1 cellular context compared by ENCODE assay signal in the genomic region with DNA sequence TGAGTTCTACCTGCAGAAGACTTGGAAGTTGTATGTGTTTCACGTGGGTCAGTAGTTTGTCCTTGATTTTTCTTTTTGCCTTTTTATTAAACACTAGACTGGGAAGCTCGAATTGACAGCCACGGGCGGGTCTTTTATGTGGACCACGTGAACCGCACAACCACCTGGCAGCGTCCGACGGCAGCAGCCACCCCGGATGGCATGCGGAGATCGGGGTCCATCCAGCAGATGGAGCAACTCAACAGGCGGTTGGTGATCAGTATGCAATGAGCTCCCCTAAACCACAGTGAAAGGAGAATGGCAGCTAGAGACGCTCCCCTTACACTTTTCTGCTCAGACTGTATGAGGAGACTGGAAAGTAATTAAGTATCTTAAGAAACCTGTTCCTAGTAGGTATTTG.
TF ChIP-seq lines count a peak whose summit lies in the region.

No MANE protein-coding gene starts in this region.

TF ChIP-seq in GM23338, 12 proteins besides CTCF, POLR2A, EP300 and RAD21:
- TF ChIP-seq POLR2AphosphoS5 (IDR thresholded peaks at IDR 0.05; ENCODE audit: low read depth), result no peak
- no peak for TF ChIP-seq ZNF331 (CRISPR knock-in tag; IDR thresholded peaks at IDR 0.05; ENCODE audit: low read depth)
- TF ChIP-seq ZNF114 (CRISPR knock-in tag; IDR thresholded peaks at IDR 0.05), result no peak
- TF ChIP-seq, protein P1, sequence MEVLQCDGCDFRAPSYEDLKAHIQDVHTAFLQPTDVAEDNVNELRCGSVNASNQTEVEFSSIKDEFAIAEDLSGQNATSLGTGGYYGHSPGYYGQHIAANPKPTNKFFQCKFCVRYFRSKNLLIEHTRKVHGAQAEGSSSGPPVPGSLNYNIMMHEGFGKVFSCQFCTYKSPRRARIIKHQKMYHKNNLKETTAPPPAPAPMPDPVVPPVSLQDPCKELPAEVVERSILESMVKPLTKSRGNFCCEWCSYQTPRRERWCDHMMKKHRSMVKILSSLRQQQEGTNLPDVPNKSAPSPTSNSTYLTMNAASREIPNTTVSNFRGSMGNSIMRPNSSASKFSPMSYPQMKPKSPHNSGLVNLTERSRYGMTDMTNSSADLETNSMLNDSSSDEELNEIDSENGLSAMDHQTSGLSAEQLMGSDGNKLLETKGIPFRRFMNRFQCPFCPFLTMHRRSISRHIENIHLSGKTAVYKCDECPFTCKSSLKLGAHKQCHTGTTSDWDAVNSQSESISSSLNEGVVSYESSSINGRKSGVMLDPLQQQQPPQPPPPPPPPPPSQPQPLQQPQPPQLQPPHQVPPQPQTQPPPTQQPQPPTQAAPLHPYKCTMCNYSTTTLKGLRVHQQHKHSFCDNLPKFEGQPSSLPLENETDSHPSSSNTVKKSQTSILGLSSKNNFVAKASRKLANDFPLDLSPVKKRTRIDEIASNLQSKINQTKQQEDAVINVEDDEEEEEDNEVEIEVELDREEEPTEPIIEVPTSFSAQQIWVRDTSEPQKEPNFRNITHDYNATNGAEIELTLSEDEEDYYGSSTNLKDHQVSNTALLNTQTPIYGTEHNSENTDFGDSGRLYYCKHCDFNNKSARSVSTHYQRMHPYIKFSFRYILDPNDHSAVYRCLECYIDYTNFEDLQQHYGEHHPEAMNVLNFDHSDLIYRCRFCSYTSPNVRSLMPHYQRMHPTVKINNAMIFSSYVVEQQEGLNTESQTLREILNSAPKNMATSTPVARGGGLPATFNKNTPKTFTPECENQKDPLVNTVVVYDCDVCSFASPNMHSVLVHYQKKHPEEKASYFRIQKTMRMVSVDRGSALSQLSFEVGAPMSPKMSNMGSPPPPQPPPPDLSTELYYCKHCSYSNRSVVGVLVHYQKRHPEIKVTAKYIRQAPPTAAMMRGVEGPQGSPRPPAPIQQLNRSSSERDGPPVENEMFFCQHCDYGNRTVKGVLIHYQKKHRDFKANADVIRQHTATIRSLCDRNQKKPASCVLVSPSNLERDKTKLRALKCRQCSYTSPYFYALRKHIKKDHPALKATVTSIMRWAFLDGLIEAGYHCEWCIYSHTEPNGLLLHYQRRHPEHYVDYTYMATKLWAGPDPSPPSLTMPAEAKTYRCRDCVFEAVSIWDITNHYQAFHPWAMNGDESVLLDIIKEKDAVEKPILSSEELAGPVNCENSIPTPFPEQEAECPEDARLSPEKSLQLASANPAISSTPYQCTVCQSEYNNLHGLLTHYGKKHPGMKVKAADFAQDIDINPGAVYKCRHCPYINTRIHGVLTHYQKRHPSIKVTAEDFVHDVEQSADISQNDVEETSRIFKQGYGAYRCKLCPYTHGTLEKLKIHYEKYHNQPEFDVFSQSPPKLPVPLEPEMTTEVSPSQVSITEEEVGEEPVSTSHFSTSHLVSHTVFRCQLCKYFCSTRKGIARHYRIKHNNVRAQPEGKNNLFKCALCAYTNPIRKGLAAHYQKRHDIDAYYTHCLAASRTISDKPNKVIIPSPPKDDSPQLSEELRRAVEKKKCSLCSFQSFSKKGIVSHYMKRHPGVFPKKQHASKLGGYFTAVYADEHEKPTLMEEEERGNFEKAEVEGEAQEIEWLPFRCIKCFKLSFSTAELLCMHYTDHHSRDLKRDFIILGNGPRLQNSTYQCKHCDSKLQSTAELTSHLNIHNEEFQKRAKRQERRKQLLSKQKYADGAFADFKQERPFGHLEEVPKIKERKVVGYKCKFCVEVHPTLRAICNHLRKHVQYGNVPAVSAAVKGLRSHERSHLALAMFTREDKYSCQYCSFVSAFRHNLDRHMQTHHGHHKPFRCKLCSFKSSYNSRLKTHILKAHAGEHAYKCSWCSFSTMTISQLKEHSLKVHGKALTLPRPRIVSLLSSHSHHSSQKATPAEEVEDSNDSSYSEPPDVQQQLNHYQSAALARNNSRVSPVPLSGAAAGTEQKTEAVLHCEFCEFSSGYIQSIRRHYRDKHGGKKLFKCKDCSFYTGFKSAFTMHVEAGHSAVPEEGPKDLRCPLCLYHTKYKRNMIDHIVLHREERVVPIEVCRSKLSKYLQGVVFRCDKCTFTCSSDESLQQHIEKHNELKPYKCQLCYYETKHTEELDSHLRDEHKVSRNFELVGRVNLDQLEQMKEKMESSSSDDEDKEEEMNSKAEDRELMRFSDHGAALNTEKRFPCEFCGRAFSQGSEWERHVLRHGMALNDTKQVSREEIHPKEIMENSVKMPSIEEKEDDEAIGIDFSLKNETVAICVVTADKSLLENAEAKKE (CRISPR knock-in tag; IDR thresholded peaks at IDR 0.05), result no peak
- TF ChIP-seq, protein P2, sequence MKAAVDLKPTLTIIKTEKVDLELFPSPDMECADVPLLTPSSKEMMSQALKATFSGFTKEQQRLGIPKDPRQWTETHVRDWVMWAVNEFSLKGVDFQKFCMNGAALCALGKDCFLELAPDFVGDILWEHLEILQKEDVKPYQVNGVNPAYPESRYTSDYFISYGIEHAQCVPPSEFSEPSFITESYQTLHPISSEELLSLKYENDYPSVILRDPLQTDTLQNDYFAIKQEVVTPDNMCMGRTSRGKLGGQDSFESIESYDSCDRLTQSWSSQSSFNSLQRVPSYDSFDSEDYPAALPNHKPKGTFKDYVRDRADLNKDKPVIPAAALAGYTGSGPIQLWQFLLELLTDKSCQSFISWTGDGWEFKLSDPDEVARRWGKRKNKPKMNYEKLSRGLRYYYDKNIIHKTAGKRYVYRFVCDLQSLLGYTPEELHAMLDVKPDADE (IDR thresholded peaks at IDR 0.05), result no peak
- TF ChIP-seq STAT1 (IDR thresholded peaks at IDR 0.05; ENCODE audit: unreplicated experiment), result no peak
- TF ChIP-seq NANOG (IDR thresholded peaks at IDR 0.05; ENCODE audit: borderline replicate concordance), result no peak
- no peak for TF ChIP-seq EZH2 (IDR thresholded peaks at IDR 0.05; ENCODE audit: low read depth, unreplicated experiment)
- TF ChIP-seq, protein P3, sequence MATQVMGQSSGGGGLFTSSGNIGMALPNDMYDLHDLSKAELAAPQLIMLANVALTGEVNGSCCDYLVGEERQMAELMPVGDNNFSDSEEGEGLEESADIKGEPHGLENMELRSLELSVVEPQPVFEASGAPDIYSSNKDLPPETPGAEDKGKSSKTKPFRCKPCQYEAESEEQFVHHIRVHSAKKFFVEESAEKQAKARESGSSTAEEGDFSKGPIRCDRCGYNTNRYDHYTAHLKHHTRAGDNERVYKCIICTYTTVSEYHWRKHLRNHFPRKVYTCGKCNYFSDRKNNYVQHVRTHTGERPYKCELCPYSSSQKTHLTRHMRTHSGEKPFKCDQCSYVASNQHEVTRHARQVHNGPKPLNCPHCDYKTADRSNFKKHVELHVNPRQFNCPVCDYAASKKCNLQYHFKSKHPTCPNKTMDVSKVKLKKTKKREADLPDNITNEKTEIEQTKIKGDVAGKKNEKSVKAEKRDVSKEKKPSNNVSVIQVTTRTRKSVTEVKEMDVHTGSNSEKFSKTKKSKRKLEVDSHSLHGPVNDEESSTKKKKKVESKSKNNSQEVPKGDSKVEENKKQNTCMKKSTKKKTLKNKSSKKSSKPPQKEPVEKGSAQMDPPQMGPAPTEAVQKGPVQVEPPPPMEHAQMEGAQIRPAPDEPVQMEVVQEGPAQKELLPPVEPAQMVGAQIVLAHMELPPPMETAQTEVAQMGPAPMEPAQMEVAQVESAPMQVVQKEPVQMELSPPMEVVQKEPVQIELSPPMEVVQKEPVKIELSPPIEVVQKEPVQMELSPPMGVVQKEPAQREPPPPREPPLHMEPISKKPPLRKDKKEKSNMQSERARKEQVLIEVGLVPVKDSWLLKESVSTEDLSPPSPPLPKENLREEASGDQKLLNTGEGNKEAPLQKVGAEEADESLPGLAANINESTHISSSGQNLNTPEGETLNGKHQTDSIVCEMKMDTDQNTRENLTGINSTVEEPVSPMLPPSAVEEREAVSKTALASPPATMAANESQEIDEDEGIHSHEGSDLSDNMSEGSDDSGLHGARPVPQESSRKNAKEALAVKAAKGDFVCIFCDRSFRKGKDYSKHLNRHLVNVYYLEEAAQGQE (IDR thresholded peaks at IDR 0.05; ENCODE audit: unreplicated experiment), result no peak
- no peak for TF ChIP-seq EZH2phosphoT487 (IDR thresholded peaks at IDR 0.05; ENCODE audit: unreplicated experiment)
- no peak for TF ChIP-seq JUNB (IDR thresholded peaks at IDR 0.05; ENCODE audit: unreplicated experiment)
- no peak for TF ChIP-seq CREB1 (CRISPR knock-in tag; IDR thresholded peaks at IDR 0.05; ENCODE audit: low read depth)
TF ChIP-seq in GM23338: peak in this region for 0.
